14 cellular contexts compared by ENCODE assay signal in the genomic region with DNA sequence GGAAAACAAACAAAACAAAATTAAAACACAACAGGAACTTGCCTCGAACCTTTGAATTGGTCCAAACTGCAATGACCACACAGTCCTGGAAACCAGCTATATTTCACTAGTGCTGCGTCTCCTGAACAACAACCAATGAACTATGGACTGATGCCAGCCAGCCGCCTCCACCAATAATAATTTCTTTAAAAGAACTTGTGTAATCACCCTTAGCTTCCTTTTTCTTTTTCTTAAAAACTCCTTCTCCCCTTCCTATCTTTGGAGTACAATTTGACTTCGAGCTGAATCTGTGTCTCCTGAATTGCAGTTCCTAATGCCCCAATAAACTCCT. TPM values are rescaled to one million over a fixed set of nuclear protein-coding genes. Genes with fewer than 3 reads are reported as not detected.
DNase-seq lines count a peak whose midpoint lies in the region; ATAC-seq, FAIRE-seq and TF ChIP-seq lines count a peak whose summit lies in the region.
"Had no signal": no experiment of that assay in that cellular context is flagged by ENCODE, and none has a peak within 500 bp of the region (broad histone marks: within the 10 kb centered on the region; RNA-seq: fewer than 3 reads in every experiment).

No MANE protein-coding gene starts in this region.

- no peaks in the 10 kb centered on the region for H3K27me3 Mint-ChIP-seq in activated T-cell treated with anti-CD3 and anti-CD28 coated beads, Interleukin-2, amount 50 U/mL, for 4 hours (ENCODE audit: low read depth)
- H3K27me3 Mint-ChIP-seq in astrocyte (ENCODE audit: low read depth, unreplicated experiment) = no peaks in the 10 kb centered on the region

- 90 to 91% methylated on average over 4 of the region's 4 CpGs for WGBS in sigmoid colon, 2 donors

- peaks cover 9% of the 10 kb centered on the region for H3K36me3 Mint-ChIP-seq in activated T-cell treated with anti-CD3 and anti-CD28 coated beads, Interleukin-2, amount 50 U/mL, for 4 hours (ENCODE audit: insufficient read depth)
- H3K36me3 Mint-ChIP-seq in astrocyte (ENCODE audit: low read depth, unreplicated experiment) = peaks cover 11% of the 10 kb centered on the region

- no peak overlapping the region for H3K27ac ChIP-seq in astrocyte (ENCODE audit: low read depth, low read length)
- H3K27ac ChIP-seq in sigmoid colon = no peak overlapping the region

- H3K27me3 ChIP-seq in astrocyte (ENCODE audit: insufficient read depth, low read length) (no peaks in the 10 kb centered on the region), sigmoid colon (no peaks in the 10 kb centered on the region)

- peaks cover 2% of the 10 kb centered on the region for H3K36me3 ChIP-seq in astrocyte (ENCODE audit: insufficient read depth, low read length)
- peaks cover 0 to 20% (median 2%) of the 10 kb centered on the region in 4 donors for H3K36me3 ChIP-seq in sigmoid colon

- no peak overlapping the region for H3K4me3 ChIP-seq in astrocyte (ENCODE audit: insufficient read depth, low read depth, low read length)
- no peak overlapping the region for H3K4me3 ChIP-seq in sigmoid colon

- H3K4me2 ChIP-seq in astrocyte (ENCODE audit: low read length) = no peak overlapping the region

- ATAC-seq in activated T-cell treated with anti-CD3 and anti-CD28 coated beads, Interleukin-2, amount 50 U/mL, for 4 hours = no peak
- ATAC-seq in GM21390 (IDR thresholded peaks at IDR 0.05; ENCODE audit: unreplicated experiment) (no peak), left ventricle myocardium superior (no peak)

- TF ChIP-seq CTCF in astrocyte (IDR thresholded peaks at IDR 0.05; ENCODE audit: insufficient read depth, low read depth, low read length) = no peak
- no peak for TF ChIP-seq CTCF in sigmoid colon (IDR thresholded peaks at IDR 0.05)

- no peak overlapping the region for H2AFZ ChIP-seq in astrocyte (ENCODE audit: low read depth, low read length)

- peaks cover 25% of the 10 kb centered on the region for H3K79me2 ChIP-seq in astrocyte (ENCODE audit: insufficient read depth, low read length)

- no peak overlapping the region for H3K9ac ChIP-seq in astrocyte (ENCODE audit: low read length)

- H4K20me1 ChIP-seq in astrocyte (ENCODE audit: insufficient read depth, low read length) = no peaks in the 10 kb centered on the region

- TF ChIP-seq EP300 in sigmoid colon (IDR thresholded peaks at IDR 0.05) = no peak

- intact Hi-C loops in sigmoid colon (cut with DNase I) = loop anchor here (5.0 to 10.0 kb wide), 4 partner anchors 363 to 1744 kb away; a partner anchor contains a TSS
- intact Hi-C loops in posterior vena cava (cut with DNase I) = no loop called here
- intact Hi-C loops in left ventricle myocardium superior (cut with micrococcal nuclease) = no loop called here

- H3K4me1 ChIP-seq in astrocyte (ENCODE audit: insufficient read depth, low read length) (peaks cover 13% of the 10 kb centered on the region), sigmoid colon (peaks cover 0 to 12% (median 8%) of the 10 kb centered on the region in 4 donors)

- H3K4me1 Mint-ChIP-seq in activated T-cell treated with anti-CD3 and anti-CD28 coated beads, Interleukin-2, amount 50 U/mL, for 4 hours (ENCODE audit: low read depth) = peaks cover 27% of the 10 kb centered on the region
- peaks cover 5% of the 10 kb centered on the region for H3K4me1 Mint-ChIP-seq in astrocyte (ENCODE audit: low read depth, unreplicated experiment)

- H3K9me3 Mint-ChIP-seq in activated T-cell treated with anti-CD3 and anti-CD28 coated beads, Interleukin-2, amount 50 U/mL, for 4 hours = no peaks in the 10 kb centered on the region
- no peaks in the 10 kb centered on the region for H3K9me3 Mint-ChIP-seq in astrocyte (ENCODE audit: unreplicated experiment)

- H3K9me3 ChIP-seq in astrocyte (ENCODE audit: insufficient read depth, low read depth, low read length) (no peaks in the 10 kb centered on the region), sigmoid colon (no peaks in the 10 kb centered on the region)

- no peak for FAIRE-seq in astrocyte (lab: Jason Lieb, UNC)
- FAIRE-seq: endothelial cell of umbilical vein, urothelium cell line had no signal

- H3K4me3 Mint-ChIP-seq in activated T-cell treated with anti-CD3 and anti-CD28 coated beads, Interleukin-2, amount 50 U/mL, for 4 hours = peak overlapping the region; percentile 56
- peak overlapping the region; percentile 66 for H3K4me3 Mint-ChIP-seq in astrocyte (ENCODE audit: unreplicated experiment)

- H3K27ac Mint-ChIP-seq in astrocyte (ENCODE audit: unreplicated experiment) = no peak overlapping the region

- TF ChIP-seq POLR2A in sigmoid colon (IDR thresholded peaks at IDR 0.05) = no peak

- DNase-seq in activated T-cell treated with anti-CD3 and anti-CD28 coated beads, Interleukin-2, amount 50 U/mL, for 4 hours = no peak
- DNase-seq in activated T-cell treated with anti-CD3 and anti-CD28 coated beads for 4 hours (no peak), MV-4-11 (lab: John Stamatoyannopoulos, UW) (peak; percentile 60), astrocyte (ENCODE audit: low read depth) (no peak), sigmoid colon (peak; percentile 65), posterior vena cava (ENCODE audit: low spot score) (no peak), left ventricle myocardium superior (no peak)
- DNase-seq: activated effector memory CD4-positive, alpha-beta T cell treated with anti-CD3 and anti-CD28 coated beads, Interleukin-2, amount 50 U/mL, for 16 hours; NCI-H146; NCI-H526 treated with DMSO at 0.1 percent for 48 hours; Right ventricle myocardium superior had no signal

RNA-seq across cellular contexts. Expression of a gene that starts 1.6 kb away (rescaled TPM):
- total RNA-seq in activated T-cell treated with anti-CD3 and anti-CD28 coated beads, Interleukin-2, amount 50 U/mL, for 4 hours = 100 to 1,000 TPM; 132 to 147 (median 145) TPM
- total RNA-seq in astrocyte (46.3 and 50.6 TPM in 2 replicates), sigmoid colon (10 to 100 TPM; 34.2 to 58.9 (median 51.1) TPM), posterior vena cava (10 to 100 TPM; 35.7 to 55.2 TPM), left ventricle myocardium superior (38.2 TPM)
- polyA plus RNA-seq in sigmoid colon = 10 to 100 TPM; 27.0 to 83.2 (median 43.2) TPM

RNA-seq across cellular contexts. Expression of a gene that starts 7.7 kb away (rescaled TPM):
- total RNA-seq in activated T-cell treated with anti-CD3 and anti-CD28 coated beads, Interleukin-2, amount 50 U/mL, for 4 hours = 100 to 1,000 TPM; 103 to 113 (median 104) TPM
- 62.8 and 74.4 TPM in 2 replicates for total RNA-seq in astrocyte
- 10 to 100 TPM; 58.9 to 93.6 (median 75.5) TPM for total RNA-seq in sigmoid colon
- polyA plus RNA-seq in sigmoid colon = 10 to 100 TPM; 25.9 to 45.8 (median 33.0) TPM
- total RNA-seq in posterior vena cava = 10 to 100 TPM; 42.2 to 48.6 TPM
- total RNA-seq in left ventricle myocardium superior = 58.5 TPM

RNA-seq across cellular contexts. Expression of a gene that starts 22.8 kb away (rescaled TPM):
- total RNA-seq in activated T-cell treated with anti-CD3 and anti-CD28 coated beads, Interleukin-2, amount 50 U/mL, for 4 hours = under 1 TPM; 0.14 to 0.40 (median 0.28) TPM
- total RNA-seq in astrocyte = 0.46 and 0.68 TPM in 2 replicates
- total RNA-seq in sigmoid colon = under 1 TPM in 1 of 4 donors, not detected in 3; 0.27 TPM
- polyA plus RNA-seq in sigmoid colon = under 1 TPM in 2 of 3 donors, not detected in 1; 0.23 to 0.46 TPM
- total RNA-seq in posterior vena cava = not detected
- total RNA-seq in left ventricle myocardium superior = not detected

Comparison
In these comparisons a context has a peak if more than half of its experiments do, and no peak if none do; other contexts are left out.
1. DNase-seq: peak in MV-4-11 (single experiment) and sigmoid colon (single experiment); none in activated T-cell treated with anti-CD3 and anti-CD28 coated beads, Interleukin-2, amount 50 U/mL, for 4 hours (single experiment), activated T-cell treated with anti-CD3 and anti-CD28 coated beads for 4 hours (single experiment), astrocyte (single experiment), posterior vena cava (single experiment) and left ventricle myocardium superior (single experiment).